1 cellular context compared by ENCODE assay signal in the genomic region with DNA sequence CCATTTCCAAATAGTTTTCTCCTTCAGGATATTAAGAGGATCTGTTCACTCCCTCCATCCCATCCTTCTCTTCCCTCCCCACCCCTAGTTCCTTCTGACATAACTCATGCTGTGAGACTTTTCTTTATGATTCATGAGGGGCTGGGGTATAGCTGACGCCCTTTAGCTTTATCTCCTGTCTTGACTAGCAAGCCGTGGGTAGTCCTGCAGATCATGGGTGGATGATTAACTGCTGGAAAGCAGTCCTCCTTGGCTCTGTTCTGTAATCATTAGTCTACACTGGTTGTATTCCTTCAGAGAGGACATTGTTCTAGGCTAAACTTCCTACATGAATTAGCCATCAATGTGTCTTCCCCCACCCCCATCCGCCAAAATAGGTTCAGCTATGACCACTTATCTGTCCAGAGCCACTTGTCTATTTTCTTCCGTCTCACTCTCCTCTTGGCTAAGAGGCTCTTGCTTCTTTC.
TF ChIP-seq lines count a peak whose summit lies in the region.

No MANE protein-coding gene starts in this region.

TF ChIP-seq in K562, 482 proteins besides CTCF, POLR2A, EP300 and RAD21 (continued from another document and continues in another):
- TF ChIP-seq RFX5 (IDR thresholded peaks at IDR 0.05; ENCODE audit: low read depth, low read length) (no peak), TEAD1 (CRISPR knock-in tag; IDR thresholded peaks at IDR 0.05) (peak in 1 of 2 experiments; percentile 18; a peak in 1 of 4 replicates), ZNF23 (CRISPR knock-in tag; IDR thresholded peaks at IDR 0.05) (no peak), NR4A1 (CRISPR knock-in tag; IDR thresholded peaks at IDR 0.05) (no peak), NR4A1 (tag; IDR thresholded peaks at IDR 0.05) (no peak), HEY1 (CRISPR knock-in tag; IDR thresholded peaks at IDR 0.05; ENCODE audit: borderline replicate concordance) (no peak), ZNF644 (tag; IDR thresholded peaks at IDR 0.05; ENCODE audit: low read depth) (0 out of 2 replicates have a peak, but pooled peaks have one; percentile 34), ETS2 (tag; IDR thresholded peaks at IDR 0.05; ENCODE audit: borderline replicate concordance, poor library complexity, severe bottlenecking) (no peak), PTRF (tag; IDR thresholded peaks at IDR 0.05) (no peak), GTF2E2 (tag; IDR thresholded peaks at IDR 0.05) (no peak), ZNF311 (CRISPR knock-in tag; IDR thresholded peaks at IDR 0.05) (no peak), NFIX (CRISPR knock-in tag; IDR thresholded peaks at IDR 0.05; ENCODE audit: low read depth) (no peak), FOXK1 (CRISPR knock-in tag; IDR thresholded peaks at IDR 0.05; ENCODE audit: borderline replicate concordance) (no peak), CBX5 (IDR thresholded peaks at IDR 0.05; ENCODE audit: borderline replicate concordance, low read depth) (no peak), GATA2 (CRISPR knock-in tag; IDR thresholded peaks at IDR 0.05) (peak; percentile 33; the same call in 1 of the 2 replicates), ZNF586 (CRISPR knock-in tag; conservative IDR thresholded peaks at IDR 0.05) (no peak), JUN (IDR thresholded peaks at IDR 0.05; ENCODE audit: borderline replicate concordance, low read depth, low read length) (peak; percentile 26; the same call in 1 of the 2 replicates), JUN (CRISPR knock-in tag; IDR thresholded peaks at IDR 0.05; ENCODE audit: borderline replicate concordance) (no peak), ZNF184 (CRISPR knock-in tag; IDR thresholded peaks at IDR 0.05) (no peak), CSDE1 (IDR thresholded peaks at IDR 0.05) (no peak), SP1 (CRISPR knock-in tag; IDR thresholded peaks at IDR 0.05) (0 out of 2 replicates have a peak, but pooled peaks have one; percentile 50), SRSF9 (IDR thresholded peaks at IDR 0.05; ENCODE audit: borderline replicate concordance, low read depth, low read length) (no peak), ZNF780A (CRISPR knock-in tag; IDR thresholded peaks at IDR 0.05) (no peak), TAF1 (IDR thresholded peaks at IDR 0.05; ENCODE audit: control insufficient read depth, extremely low read depth, insufficient read depth, low read length, severe bottlenecking) (no peak), SRF (CRISPR knock-in tag; IDR thresholded peaks at IDR 0.05) (no peak), KLF13 (tag; IDR thresholded peaks at IDR 0.05; ENCODE audit: borderline replicate concordance, low read depth) (no peak), KLF16 (IDR thresholded peaks at IDR 0.05) (peak; percentile 69; the same call in 1 of the 2 replicates), SIN3B (IDR thresholded peaks at IDR 0.05; ENCODE audit: low read depth) (no peak), RNF2 (IDR thresholded peaks at IDR 0.05) (no peak; the same call in 1 of the 2 replicates), NCOR1 (IDR thresholded peaks at IDR 0.05) (peak; percentile 82), ZNF253 (CRISPR knock-in tag; conservative IDR thresholded peaks at IDR 0.05) (no peak), KAT7 (CRISPR knock-in tag; IDR thresholded peaks at IDR 0.05; ENCODE audit: borderline replicate concordance) (no peak), EHMT2 (IDR thresholded peaks at IDR 0.05) (peak; percentile 80), MAFK (IDR thresholded peaks at IDR 0.05; ENCODE audit: low read length) (0 out of 2 replicates have a peak, but pooled peaks have one; percentile 9), ZNF589 (CRISPR knock-in tag; IDR thresholded peaks at IDR 0.05; ENCODE audit: low read depth) (no peak), GATAD2A (IDR thresholded peaks at IDR 0.05) (peak; percentile 73; the same call in 1 of the 2 replicates), PYGO2 (tag; IDR thresholded peaks at IDR 0.05) (no peak), CXXC5 (CRISPR knock-in tag; IDR thresholded peaks at IDR 0.05) (peak; percentile 25; the same call in 1 of the 2 replicates), KLF10 (CRISPR knock-in tag; IDR thresholded peaks at IDR 0.05) (no peak), ARNT (IDR thresholded peaks at IDR 0.05) (peak in 1 of 2 experiments; percentile 29; a peak in 1 of 4 replicates), SMARCB1 (IDR thresholded peaks at IDR 0.05; ENCODE audit: insufficient read length, low read depth) (no peak), ZFP30 (CRISPR knock-in tag; IDR thresholded peaks at IDR 0.05; ENCODE audit: borderline replicate concordance) (no peak), ELF2 (CRISPR knock-in tag; IDR thresholded peaks at IDR 0.05) (no peak), ZFPM2 (CRISPR knock-in tag; IDR thresholded peaks at IDR 0.05) (no peak), NUFIP1 (IDR thresholded peaks at IDR 0.05; ENCODE audit: partially characterized antibody) (no peak)
- TF ChIP-seq, protein P1, sequence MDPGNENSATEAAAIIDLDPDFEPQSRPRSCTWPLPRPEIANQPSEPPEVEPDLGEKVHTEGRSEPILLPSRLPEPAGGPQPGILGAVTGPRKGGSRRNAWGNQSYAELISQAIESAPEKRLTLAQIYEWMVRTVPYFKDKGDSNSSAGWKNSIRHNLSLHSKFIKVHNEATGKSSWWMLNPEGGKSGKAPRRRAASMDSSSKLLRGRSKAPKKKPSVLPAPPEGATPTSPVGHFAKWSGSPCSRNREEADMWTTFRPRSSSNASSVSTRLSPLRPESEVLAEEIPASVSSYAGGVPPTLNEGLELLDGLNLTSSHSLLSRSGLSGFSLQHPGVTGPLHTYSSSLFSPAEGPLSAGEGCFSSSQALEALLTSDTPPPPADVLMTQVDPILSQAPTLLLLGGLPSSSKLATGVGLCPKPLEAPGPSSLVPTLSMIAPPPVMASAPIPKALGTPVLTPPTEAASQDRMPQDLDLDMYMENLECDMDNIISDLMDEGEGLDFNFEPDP (CRISPR knock-in tag; IDR thresholded peaks at IDR 0.05) = no peak
- TF ChIP-seq, protein P2, sequence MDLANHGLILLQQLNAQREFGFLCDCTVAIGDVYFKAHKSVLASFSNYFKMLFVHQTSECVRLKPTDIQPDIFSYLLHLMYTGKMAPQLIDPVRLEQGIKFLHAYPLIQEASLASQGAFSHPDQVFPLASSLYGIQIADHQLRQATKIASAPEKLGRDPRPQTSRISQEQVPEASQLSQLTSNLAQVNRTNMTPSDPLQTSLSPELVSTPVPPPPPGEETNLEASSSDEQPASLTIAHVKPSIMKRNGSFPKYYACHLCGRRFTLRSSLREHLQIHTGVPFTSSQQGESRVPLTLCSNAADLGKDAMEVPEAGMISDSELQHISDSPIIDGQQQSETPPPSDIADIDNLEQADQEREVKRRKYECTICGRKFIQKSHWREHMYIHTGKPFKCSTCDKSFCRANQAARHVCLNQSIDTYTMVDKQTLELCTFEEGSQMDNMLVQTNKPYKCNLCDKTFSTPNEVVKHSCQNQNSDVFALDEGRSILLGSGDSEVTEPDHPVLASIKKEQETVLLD (IDR thresholded peaks at IDR 0.05) = 0 out of 2 replicates have a peak, but pooled peaks have one; percentile 37
- TF ChIP-seq, protein P3, sequence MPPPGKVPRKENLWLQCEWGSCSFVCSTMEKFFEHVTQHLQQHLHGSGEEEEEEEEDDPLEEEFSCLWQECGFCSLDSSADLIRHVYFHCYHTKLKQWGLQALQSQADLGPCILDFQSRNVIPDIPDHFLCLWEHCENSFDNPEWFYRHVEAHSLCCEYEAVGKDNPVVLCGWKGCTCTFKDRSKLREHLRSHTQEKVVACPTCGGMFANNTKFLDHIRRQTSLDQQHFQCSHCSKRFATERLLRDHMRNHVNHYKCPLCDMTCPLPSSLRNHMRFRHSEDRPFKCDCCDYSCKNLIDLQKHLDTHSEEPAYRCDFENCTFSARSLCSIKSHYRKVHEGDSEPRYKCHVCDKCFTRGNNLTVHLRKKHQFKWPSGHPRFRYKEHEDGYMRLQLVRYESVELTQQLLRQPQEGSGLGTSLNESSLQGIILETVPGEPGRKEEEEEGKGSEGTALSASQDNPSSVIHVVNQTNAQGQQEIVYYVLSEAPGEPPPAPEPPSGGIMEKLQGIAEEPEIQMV (tag; conservative IDR thresholded peaks at IDR 0.05; ENCODE audit: low read depth) = no peak
- TF ChIP-seq, protein P4, sequence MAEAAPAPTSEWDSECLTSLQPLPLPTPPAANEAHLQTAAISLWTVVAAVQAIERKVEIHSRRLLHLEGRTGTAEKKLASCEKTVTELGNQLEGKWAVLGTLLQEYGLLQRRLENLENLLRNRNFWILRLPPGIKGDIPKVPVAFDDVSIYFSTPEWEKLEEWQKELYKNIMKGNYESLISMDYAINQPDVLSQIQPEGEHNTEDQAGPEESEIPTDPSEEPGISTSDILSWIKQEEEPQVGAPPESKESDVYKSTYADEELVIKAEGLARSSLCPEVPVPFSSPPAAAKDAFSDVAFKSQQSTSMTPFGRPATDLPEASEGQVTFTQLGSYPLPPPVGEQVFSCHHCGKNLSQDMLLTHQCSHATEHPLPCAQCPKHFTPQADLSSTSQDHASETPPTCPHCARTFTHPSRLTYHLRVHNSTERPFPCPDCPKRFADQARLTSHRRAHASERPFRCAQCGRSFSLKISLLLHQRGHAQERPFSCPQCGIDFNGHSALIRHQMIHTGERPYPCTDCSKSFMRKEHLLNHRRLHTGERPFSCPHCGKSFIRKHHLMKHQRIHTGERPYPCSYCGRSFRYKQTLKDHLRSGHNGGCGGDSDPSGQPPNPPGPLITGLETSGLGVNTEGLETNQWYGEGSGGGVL (CRISPR knock-in tag; IDR thresholded peaks at IDR 0.05) = no peak
- TF ChIP-seq, protein P5, sequence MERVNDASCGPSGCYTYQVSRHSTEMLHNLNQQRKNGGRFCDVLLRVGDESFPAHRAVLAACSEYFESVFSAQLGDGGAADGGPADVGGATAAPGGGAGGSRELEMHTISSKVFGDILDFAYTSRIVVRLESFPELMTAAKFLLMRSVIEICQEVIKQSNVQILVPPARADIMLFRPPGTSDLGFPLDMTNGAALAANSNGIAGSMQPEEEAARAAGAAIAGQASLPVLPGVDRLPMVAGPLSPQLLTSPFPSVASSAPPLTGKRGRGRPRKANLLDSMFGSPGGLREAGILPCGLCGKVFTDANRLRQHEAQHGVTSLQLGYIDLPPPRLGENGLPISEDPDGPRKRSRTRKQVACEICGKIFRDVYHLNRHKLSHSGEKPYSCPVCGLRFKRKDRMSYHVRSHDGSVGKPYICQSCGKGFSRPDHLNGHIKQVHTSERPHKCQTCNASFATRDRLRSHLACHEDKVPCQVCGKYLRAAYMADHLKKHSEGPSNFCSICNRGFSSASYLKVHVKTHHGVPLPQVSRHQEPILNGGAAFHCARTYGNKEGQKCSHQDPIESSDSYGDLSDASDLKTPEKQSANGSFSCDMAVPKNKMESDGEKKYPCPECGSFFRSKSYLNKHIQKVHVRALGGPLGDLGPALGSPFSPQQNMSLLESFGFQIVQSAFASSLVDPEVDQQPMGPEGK (CRISPR knock-in tag; IDR thresholded peaks at IDR 0.05; ENCODE audit: borderline replicate concordance) = no peak
- TF ChIP-seq, protein P6, sequence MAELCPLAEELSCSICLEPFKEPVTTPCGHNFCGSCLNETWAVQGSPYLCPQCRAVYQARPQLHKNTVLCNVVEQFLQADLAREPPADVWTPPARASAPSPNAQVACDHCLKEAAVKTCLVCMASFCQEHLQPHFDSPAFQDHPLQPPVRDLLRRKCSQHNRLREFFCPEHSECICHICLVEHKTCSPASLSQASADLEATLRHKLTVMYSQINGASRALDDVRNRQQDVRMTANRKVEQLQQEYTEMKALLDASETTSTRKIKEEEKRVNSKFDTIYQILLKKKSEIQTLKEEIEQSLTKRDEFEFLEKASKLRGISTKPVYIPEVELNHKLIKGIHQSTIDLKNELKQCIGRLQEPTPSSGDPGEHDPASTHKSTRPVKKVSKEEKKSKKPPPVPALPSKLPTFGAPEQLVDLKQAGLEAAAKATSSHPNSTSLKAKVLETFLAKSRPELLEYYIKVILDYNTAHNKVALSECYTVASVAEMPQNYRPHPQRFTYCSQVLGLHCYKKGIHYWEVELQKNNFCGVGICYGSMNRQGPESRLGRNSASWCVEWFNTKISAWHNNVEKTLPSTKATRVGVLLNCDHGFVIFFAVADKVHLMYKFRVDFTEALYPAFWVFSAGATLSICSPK (IDR thresholded peaks at IDR 0.05; ENCODE audit: borderline replicate concordance) = 0 out of 2 replicates have a peak, but pooled peaks have one; percentile 16
- TF ChIP-seq, protein P7, sequence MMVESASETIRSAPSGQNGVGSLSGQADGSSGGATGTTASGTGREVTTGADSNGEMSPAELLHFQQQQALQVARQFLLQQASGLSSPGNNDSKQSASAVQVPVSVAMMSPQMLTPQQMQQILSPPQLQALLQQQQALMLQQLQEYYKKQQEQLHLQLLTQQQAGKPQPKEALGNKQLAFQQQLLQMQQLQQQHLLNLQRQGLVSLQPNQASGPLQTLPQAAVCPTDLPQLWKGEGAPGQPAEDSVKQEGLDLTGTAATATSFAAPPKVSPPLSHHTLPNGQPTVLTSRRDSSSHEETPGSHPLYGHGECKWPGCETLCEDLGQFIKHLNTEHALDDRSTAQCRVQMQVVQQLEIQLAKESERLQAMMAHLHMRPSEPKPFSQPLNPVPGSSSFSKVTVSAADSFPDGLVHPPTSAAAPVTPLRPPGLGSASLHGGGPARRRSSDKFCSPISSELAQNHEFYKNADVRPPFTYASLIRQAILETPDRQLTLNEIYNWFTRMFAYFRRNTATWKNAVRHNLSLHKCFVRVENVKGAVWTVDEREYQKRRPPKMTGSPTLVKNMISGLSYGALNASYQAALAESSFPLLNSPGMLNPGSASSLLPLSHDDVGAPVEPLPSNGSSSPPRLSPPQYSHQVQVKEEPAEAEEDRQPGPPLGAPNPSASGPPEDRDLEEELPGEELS (CRISPR knock-in tag; IDR thresholded peaks at IDR 0.05; ENCODE audit: borderline replicate concordance) = no peak
- TF ChIP-seq, protein P8, sequence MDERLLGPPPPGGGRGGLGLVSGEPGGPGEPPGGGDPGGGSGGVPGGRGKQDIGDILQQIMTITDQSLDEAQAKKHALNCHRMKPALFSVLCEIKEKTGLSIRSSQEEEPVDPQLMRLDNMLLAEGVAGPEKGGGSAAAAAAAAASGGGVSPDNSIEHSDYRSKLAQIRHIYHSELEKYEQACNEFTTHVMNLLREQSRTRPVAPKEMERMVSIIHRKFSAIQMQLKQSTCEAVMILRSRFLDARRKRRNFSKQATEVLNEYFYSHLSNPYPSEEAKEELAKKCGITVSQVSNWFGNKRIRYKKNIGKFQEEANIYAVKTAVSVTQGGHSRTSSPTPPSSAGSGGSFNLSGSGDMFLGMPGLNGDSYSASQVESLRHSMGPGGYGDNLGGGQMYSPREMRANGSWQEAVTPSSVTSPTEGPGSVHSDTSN (CRISPR knock-in tag; IDR thresholded peaks at IDR 0.05; ENCODE audit: low read depth) = no peak
- TF ChIP-seq, protein P8 (tag; conservative IDR thresholded peaks at IDR 0.05; ENCODE audit: low read depth) = peak; percentile 95
